ENCODE assay signal across 1 cellular context in genomic region chr4:17066972-17067371, GRCh38.
TF ChIP-seq lines count a peak whose summit lies in the region.

No MANE protein-coding gene starts in this region.

TF ChIP-seq in HepG2, 621 proteins besides CTCF, POLR2A, EP300 and RAD21 (continued from another document):
- TF ChIP-seq PRDM4 (CRISPR knock-in tag; IDR thresholded peaks at IDR 0.05; ENCODE audit: borderline replicate concordance) (no peak), ZNF543 (CRISPR knock-in tag; IDR thresholded peaks at IDR 0.05) (no peak)
- TF ChIP-seq, protein P1, sequence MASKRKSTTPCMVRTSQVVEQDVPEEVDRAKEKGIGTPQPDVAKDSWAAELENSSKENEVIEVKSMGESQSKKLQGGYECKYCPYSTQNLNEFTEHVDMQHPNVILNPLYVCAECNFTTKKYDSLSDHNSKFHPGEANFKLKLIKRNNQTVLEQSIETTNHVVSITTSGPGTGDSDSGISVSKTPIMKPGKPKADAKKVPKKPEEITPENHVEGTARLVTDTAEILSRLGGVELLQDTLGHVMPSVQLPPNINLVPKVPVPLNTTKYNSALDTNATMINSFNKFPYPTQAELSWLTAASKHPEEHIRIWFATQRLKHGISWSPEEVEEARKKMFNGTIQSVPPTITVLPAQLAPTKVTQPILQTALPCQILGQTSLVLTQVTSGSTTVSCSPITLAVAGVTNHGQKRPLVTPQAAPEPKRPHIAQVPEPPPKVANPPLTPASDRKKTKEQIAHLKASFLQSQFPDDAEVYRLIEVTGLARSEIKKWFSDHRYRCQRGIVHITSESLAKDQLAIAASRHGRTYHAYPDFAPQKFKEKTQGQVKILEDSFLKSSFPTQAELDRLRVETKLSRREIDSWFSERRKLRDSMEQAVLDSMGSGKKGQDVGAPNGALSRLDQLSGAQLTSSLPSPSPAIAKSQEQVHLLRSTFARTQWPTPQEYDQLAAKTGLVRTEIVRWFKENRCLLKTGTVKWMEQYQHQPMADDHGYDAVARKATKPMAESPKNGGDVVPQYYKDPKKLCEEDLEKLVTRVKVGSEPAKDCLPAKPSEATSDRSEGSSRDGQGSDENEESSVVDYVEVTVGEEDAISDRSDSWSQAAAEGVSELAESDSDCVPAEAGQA (IDR thresholded peaks at IDR 0.05; ENCODE audit: low read depth), result no peak
- TF ChIP-seq, protein P1 (CRISPR knock-in tag; IDR thresholded peaks at IDR 0.05; ENCODE audit: borderline replicate concordance), result no peak
